ENCODE assay signal across 12 cellular contexts in genomic region chr7:90726120-90726519, GRCh38.
DNase-seq lines count a peak whose midpoint lies in the region; ATAC-seq and TF ChIP-seq lines count a peak whose summit lies in the region.
"Had no signal": no experiment of that assay in that cellular context is flagged by ENCODE, and none has a peak within 500 bp of the region (broad histone marks: within the 10 kb centered on the region; RNA-seq: fewer than 3 reads in every experiment).

No MANE protein-coding gene starts in this region.

- peaks cover 11% of the 10 kb centered on the region for H3K36me3 Mint-ChIP-seq in glutamatergic neuron (ENCODE audit: unreplicated experiment)
- H3K36me3 Mint-ChIP-seq in naive thymus-derived CD8-positive, alpha-beta T cell = no peaks in the 10 kb centered on the region

- peak overlapping the region in 9 of 12 donors; percentile 3 to 50 (median 25) for H3K27ac ChIP-seq in heart left ventricle

- no peak overlapping the region for H3K4me3 Mint-ChIP-seq in glutamatergic neuron (ENCODE audit: unreplicated experiment)
- H3K4me3 Mint-ChIP-seq in naive thymus-derived CD8-positive, alpha-beta T cell = no peak overlapping the region

- peaks cover 9% of the 10 kb centered on the region for H3K4me1 Mint-ChIP-seq in glutamatergic neuron (ENCODE audit: low read depth, unreplicated experiment)
- peaks cover 0 to 53% (median 0%) of the 10 kb centered on the region in 4 donors for H3K4me1 Mint-ChIP-seq in naive thymus-derived CD8-positive, alpha-beta T cell

- peaks cover 0 to 9% (median 0%) of the 10 kb centered on the region in 12 donors for H3K9me3 ChIP-seq in heart left ventricle

- H3K27me3 ChIP-seq in heart left ventricle = no peaks in the 10 kb centered on the region

- ATAC-seq in heart left ventricle (no peak), HG02938 (IDR thresholded peaks at IDR 0.05; ENCODE audit: unreplicated experiment) (no peak)
- no peak for ATAC-seq in naive thymus-derived CD8-positive, alpha-beta T cell

- no peak overlapping the region for H3K4me3 ChIP-seq in heart left ventricle

- peaks cover 2% of the 10 kb centered on the region for H3K9me3 Mint-ChIP-seq in glutamatergic neuron (ENCODE audit: unreplicated experiment)
- peaks cover 0 to 7% (median 1%) of the 10 kb centered on the region in 9 donors for H3K9me3 Mint-ChIP-seq in naive thymus-derived CD8-positive, alpha-beta T cell

- H3K27me3 Mint-ChIP-seq in glutamatergic neuron (ENCODE audit: unreplicated experiment) = no peaks in the 10 kb centered on the region
- H3K27me3 Mint-ChIP-seq in naive thymus-derived CD8-positive, alpha-beta T cell = no peaks in the 10 kb centered on the region

- intact Hi-C loops in heart left ventricle (cut with DNase I) (no loop called here), cardiac septum (cut with DNase I) (loop anchor here (10.0 kb wide), 1 partner anchor 51 kb away; no protein-coding TSS in a partner anchor)

- H3K27ac Mint-ChIP-seq in glutamatergic neuron (ENCODE audit: unreplicated experiment) = no peak overlapping the region
- no peak overlapping the region for H3K27ac Mint-ChIP-seq in naive thymus-derived CD8-positive, alpha-beta T cell

- no peaks in the 10 kb centered on the region for H3K36me3 ChIP-seq in heart left ventricle

- 40 to 57% (median 47%) methylated on average over 2 of the region's 2 CpGs for WGBS in heart left ventricle, 4 donors

- H3K4me1 ChIP-seq in heart left ventricle = peaks cover 0 to 40% (median 22%) of the 10 kb centered on the region in 12 donors

- POLR2A ChIA-PET in naive thymus-derived CD8-positive, alpha-beta T cell (lab: Charles Lee) = no interaction called here

- TF ChIP-seq POLR2A in heart left ventricle (IDR thresholded peaks at IDR 0.05) (no peak), Raji (IDR thresholded peaks at IDR 0.05; ENCODE audit: insufficient read depth, low read depth, low read length) (peak; percentile 45; the same call in 1 of the 2 replicates)

- DNase-seq in heart left ventricle (no peak), cardiac septum (ENCODE audit: low spot score) (no peak), iris pigment epithelial cell (ENCODE audit: low read depth) (peak; percentile 52), glutamatergic neuron (no peak)
- no peak for DNase-seq in activated CD4-positive, alpha-beta T cell treated with anti-CD3 and anti-CD28 coated beads, Interleukin-2, amount 50 U/mL, for 4 hours
- DNase-seq in naive thymus-derived CD8-positive, alpha-beta T cell = no peak
- DNase-seq: ACHN; activated CD4-positive, CD25-positive, alpha-beta regulatory T cell; effector memory CD4-positive, alpha-beta T cell; MV-4-11 had no signal

- no peak for TF ChIP-seq CTCF in heart left ventricle (IDR thresholded peaks at IDR 0.05)
- no peak for TF ChIP-seq CTCF in glutamatergic neuron (IDR thresholded peaks at IDR 0.05; ENCODE audit: partially characterized antibody, unreplicated experiment)
